8 cellular contexts compared by ENCODE assay signal in genomic region chr16:79602615-79603014, GRCh38. TPM values are rescaled to one million over a fixed set of nuclear protein-coding genes. Genes with fewer than 3 reads are reported as not detected.
A peak's percentile ranks its signal among the peaks of the same experiment; 100 is the strongest.
DNase-seq lines count a peak whose midpoint lies in the region; ATAC-seq, FAIRE-seq and TF ChIP-seq lines count a peak whose summit lies in the region.

No MANE protein-coding gene starts in this region.

- POLR2A ChIA-PET in HepG2 (lab: Yijun Ruan, JAX) = no interaction called here

- H3K36me3 ChIP-seq in HepG2 (replicated peaks in 1 of 2; ENCODE audit: control insufficient read depth in 1 of 2, insufficient read depth in 2 of 2, low read length in 2 of 2) = no peaks in the 10 kb centered on the region
- H3K36me3 ChIP-seq in smooth muscle cell (ENCODE audit: low read depth) = no peaks in the 10 kb centered on the region
- H3K36me3 ChIP-seq in BE2C = no peaks in the 10 kb centered on the region

- no peak overlapping the region for H3K27ac ChIP-seq in HepG2 (ENCODE audit: extremely low read length, insufficient read depth, low read length)
- H3K27ac ChIP-seq in smooth muscle cell (ENCODE audit: low read depth) = no peak overlapping the region

- TF ChIP-seq CTCF in HepG2 (CRISPR knock-in tag; IDR thresholded peaks at IDR 0.05) = no peak
- TF ChIP-seq CTCF in smooth muscle cell (IDR thresholded peaks at IDR 0.05; ENCODE audit: borderline replicate concordance, insufficient read depth, poor library complexity, severe bottlenecking) = no peak
- no peak for TF ChIP-seq CTCF in BE2C (IDR thresholded peaks at IDR 0.05; ENCODE audit: low read depth, low read length)

- no peak overlapping the region for H3K9ac ChIP-seq in HepG2 (ENCODE audit: insufficient read depth, low read depth, low read length)
- H3K9ac ChIP-seq in smooth muscle cell (ENCODE audit: low read depth) = no peak overlapping the region

- peak overlapping the region; percentile 85 for H3K27ac Mint-ChIP-seq in activated T-helper 2 cell treated with anti-CD3 and anti-CD28 coated beads, Interferon-gamma antibody, Interleukin-2, Interleukin-4, amounts not matched to agents 10 μg/mL and 5 μg/mL and 100 μg/mL, durations not matched to agents 14 hours and 24 hours and 36 hours

- H3K27me3 Mint-ChIP-seq in activated T-helper 2 cell treated with anti-CD3 and anti-CD28 coated beads, Interferon-gamma antibody, Interleukin-2, Interleukin-4, amounts not matched to agents 10 μg/mL and 5 μg/mL and 100 μg/mL, durations not matched to agents 14 hours and 24 hours and 36 hours (ENCODE audit: low read depth) = peaks cover 7% of the 10 kb centered on the region

- H3K9me3 ChIP-seq in HepG2 (ENCODE audit: low read length) (no peaks in the 10 kb centered on the region), smooth muscle cell (replicated peaks; ENCODE audit: low read depth) (no peaks in the 10 kb centered on the region), BE2C (no peaks in the 10 kb centered on the region; the same call in 1 of the 2 replicates)

- TF ChIP-seq EP300 in HepG2 (IDR thresholded peaks at IDR 0.05; ENCODE audit: low read depth in 2 of 2, low read length in 2 of 2) = no peak
- TF ChIP-seq EP300 in HepG2 (CRISPR knock-in tag; IDR thresholded peaks at IDR 0.05; ENCODE audit: borderline replicate concordance) = no peak

- H3K4me1 ChIP-seq in HepG2 (ENCODE audit: insufficient read depth, low read length) (peaks cover 28% of the 10 kb centered on the region), smooth muscle cell (ENCODE audit: low read depth) (peaks cover 20% of the 10 kb centered on the region), BE2C (no peaks in the 10 kb centered on the region)

- no peak for DNase-seq in activated CD4-positive, CD25-positive, alpha-beta regulatory T cell treated with anti-CD3 and anti-CD28 coated beads, Interleukin-2, amount 50 U/mL, for 72 hours
- DNase-seq in activated T-helper 2 cell treated with anti-CD3 and anti-CD28 coated beads, Interferon-gamma antibody, Interleukin-2, Interleukin-4, amounts not matched to agents 10 μg/mL and 5 μg/mL and 100 μg/mL, durations not matched to agents 14 hours and 24 hours and 36 hours (ENCODE audit: low spot score) = no peak
- DNase-seq in HepG2 (ENCODE audit: low spot score) = no peak
- no peak for DNase-seq in smooth muscle cell (lab: John Stamatoyannopoulos, UW; ENCODE audit: unreplicated experiment)
- no peak for DNase-seq in BE2C
- DNase-seq in stimulated activated CD4-positive, alpha-beta T cell treated with anti-CD3 and anti-CD28 coated beads, Interleukin-2, amount 100 ng/mL, for 48 hours = no peak

- in situ Hi-C loops in HepG2 (cut with HindIII; ENCODE audit: extremely low pct_ligation_motif_present, low pct_unique_long_range_greater_than_20kb) = loop anchor here (10.0 to 25.0 kb wide), 3 partner anchors 678 to 1365 kb away; no protein-coding TSS in a partner anchor

- H3K79me2 ChIP-seq in HepG2 (ENCODE audit: insufficient read depth, low read length) = no peaks in the 10 kb centered on the region
- H3K79me2 ChIP-seq in smooth muscle cell (ENCODE audit: low read depth) = peaks cover 15% of the 10 kb centered on the region

- H3K27me3 ChIP-seq in HepG2 (ENCODE audit: control insufficient read depth in 1 of 2, insufficient read depth in 2 of 2, low read length in 2 of 2) (peaks cover 9 to 32% of the 10 kb centered on the region in 2 experiments), smooth muscle cell (ENCODE audit: low read depth) (no peaks in the 10 kb centered on the region), BE2C (peaks cover 25% of the 10 kb centered on the region)

- no peak overlapping the region for H2AFZ ChIP-seq in HepG2 (ENCODE audit: low read length)
- H2AFZ ChIP-seq in smooth muscle cell (ENCODE audit: low read depth) = peak overlapping the region; percentile 33

- intact Hi-C loops in activated T-helper 2 cell treated with anti-CD3 and anti-CD28 coated beads, Interferon-gamma antibody, Interleukin-2, Interleukin-4, amounts not matched to agents 10 μg/mL and 5 μg/mL and 100 μg/mL, durations not matched to agents 14 hours and 24 hours and 36 hours (cut with micrococcal nuclease) = loop anchor here (1.0 to 10.0 kb wide), 12 partner anchors 16 to 1100 kb away; no protein-coding TSS in a partner anchor
- intact Hi-C loops in HepG2 (cut with micrococcal nuclease; ENCODE audit: unreplicated experiment) = loop anchor here (1.0 to 10.0 kb wide), 5 partner anchors 170 to 1098 kb away; no protein-coding TSS in a partner anchor

- no peak for TF ChIP-seq RAD21 in HepG2 (CRISPR knock-in tag; IDR thresholded peaks at IDR 0.05)

- peak; percentile 40 for FAIRE-seq in HepG2 (lab: Jason Lieb, UNC)

- BruUV-seq in HepG2 (replicated peaks; lab: Mats Ljungman, UMichigan) = no TSS peak

- peak overlapping the region; percentile 72 for H3K4me2 ChIP-seq in HepG2 (ENCODE audit: low read depth, low read length)
- peak overlapping the region; percentile 94 for H3K4me2 ChIP-seq in smooth muscle cell

- no peak for TF ChIP-seq POLR2A in HepG2 (IDR thresholded peaks at IDR 0.05; ENCODE audit: insufficient read depth in 1 of 2, low read depth in 2 of 2, low read length in 2 of 2)

- peaks cover 52% of the 10 kb centered on the region for H3K4me1 Mint-ChIP-seq in activated T-helper 2 cell treated with anti-CD3 and anti-CD28 coated beads, Interferon-gamma antibody, Interleukin-2, Interleukin-4, amounts not matched to agents 10 μg/mL and 5 μg/mL and 100 μg/mL, durations not matched to agents 14 hours and 24 hours and 36 hours (ENCODE audit: low read depth)

- H3K4me3 Mint-ChIP-seq in activated T-helper 2 cell treated with anti-CD3 and anti-CD28 coated beads, Interferon-gamma antibody, Interleukin-2, Interleukin-4, amounts not matched to agents 10 μg/mL and 5 μg/mL and 100 μg/mL, durations not matched to agents 14 hours and 24 hours and 36 hours (ENCODE audit: low read depth) = peak overlapping the region; percentile 96

- H4K20me1 ChIP-seq in HepG2 (ENCODE audit: insufficient read depth, low read length) = no peaks in the 10 kb centered on the region
- peaks cover 16% of the 10 kb centered on the region for H4K20me1 ChIP-seq in smooth muscle cell (ENCODE audit: low read depth)

- peak; percentile 8 to 30 for ATAC-seq in activated CD4-positive, CD25-positive, alpha-beta regulatory T cell treated with anti-CD3 and anti-CD28 coated beads, Interleukin-2, amount 50 U/mL, for 24 hours
- no peak for ATAC-seq in HepG2
- ATAC-seq in GM21576 (IDR thresholded peaks at IDR 0.05; ENCODE audit: unreplicated experiment) = no peak

- no peaks in the 10 kb centered on the region for H3K9me3 Mint-ChIP-seq in activated T-helper 2 cell treated with anti-CD3 and anti-CD28 coated beads, Interferon-gamma antibody, Interleukin-2, Interleukin-4, amounts not matched to agents 10 μg/mL and 5 μg/mL and 100 μg/mL, durations not matched to agents 14 hours and 24 hours and 36 hours

- H3F3A ChIP-seq in smooth muscle cell (ENCODE audit: low read depth) = peaks cover 11% of the 10 kb centered on the region

- 12% methylated on average over 5 of the region's 5 CpGs for WGBS in HepG2 (ENCODE audit: low lambda C conversion rate)
- 21% methylated on average over 5 of the region's 5 CpGs for WGBS in smooth muscle cell (ENCODE audit: low lambda C conversion rate)

- CTCF ChIA-PET in HepG2 (lab: Yijun Ruan, JAX; ENCODE audit: low intra/inter-chr PET ratio, low total read pairs) = interaction anchor here (1.5 kb wide), 1 partner anchor 677 kb away, joined by 9 read pairs; no protein-coding TSS in a partner anchor

- peaks cover 16% of the 10 kb centered on the region for H3K36me3 Mint-ChIP-seq in activated T-helper 2 cell treated with anti-CD3 and anti-CD28 coated beads, Interferon-gamma antibody, Interleukin-2, Interleukin-4, amounts not matched to agents 10 μg/mL and 5 μg/mL and 100 μg/mL, durations not matched to agents 14 hours and 24 hours and 36 hours (ENCODE audit: low read depth)

- H3K4me3 ChIP-seq in HepG2 (replicated peaks in 1 of 3; ENCODE audit: insufficient read depth in 1 of 3, low read depth in 2 of 3, low read length in 3 of 3) (no peak overlapping the region), smooth muscle cell (peak overlapping the region; percentile 83), BE2C (ENCODE audit: low read depth, low read length) (no peak overlapping the region)

TF ChIP-seq in HepG2, 621 proteins besides CTCF, POLR2A, EP300 and RAD21 (continues in another document):
- no peak for TF ChIP-seq ZNF652 (CRISPR knock-in tag; IDR thresholded peaks at IDR 0.05; ENCODE audit: borderline replicate concordance, low read depth)
- no peak for TF ChIP-seq ZSCAN20 (CRISPR knock-in tag; IDR thresholded peaks at IDR 0.05; ENCODE audit: borderline replicate concordance)

RNA-seq across cellular contexts. Expression of gene MAF, which starts 2.1 kb away (rescaled TPM):
- total RNA-seq in activated T-helper 2 cell treated with anti-CD3 and anti-CD28 coated beads, Interferon-gamma antibody, Interleukin-2, Interleukin-4, amounts not matched to agents 10 μg/mL and 5 μg/mL and 100 μg/mL, durations not matched to agents 14 hours and 24 hours and 36 hours = 73.6 and 74.2 TPM in 2 replicates
- total RNA-seq in HepG2 (2016; rRNA removed; fragmentation: Illumina TruSeq; extraction: Trizol) (0.10 and 0.31 TPM in 2 replicates), smooth muscle cell (40.6 and 54.9 TPM in 2 replicates)
- total RNA-seq in HepG2 (2016; cell fraction: cytosol; rRNA removed; fragmentation: Illumina TruSeq; extraction: Trizol; ENCODE audit: low read depth) = under 0.01 and 0.10 TPM in 2 replicates
- 0.15 and 0.30 TPM in 2 replicates for total RNA-seq in HepG2 (2016; cell fraction: insoluble cytoplasmic fraction; rRNA removed; fragmentation: Illumina TruSeq; extraction: Trizol)
- 0.06 and 0.14 TPM in 2 replicates for total RNA-seq in HepG2 (2016; cell fraction: membrane; rRNA removed; fragmentation: Illumina TruSeq; extraction: Trizol)
- 0.47 and 0.65 TPM in 2 replicates for total RNA-seq in HepG2 (2016; cell fraction: nucleus; rRNA removed; fragmentation: Illumina TruSeq; extraction: Trizol)
- polyA plus RNA-seq in HepG2 (2011; rRNA removed) (0.07 and 0.13 TPM in 2 replicates), smooth muscle cell (19.1 and 22.2 TPM in 2 replicates)
- 0.01 and 0.09 TPM in 2 replicates for polyA plus RNA-seq in HepG2 (2011; cell fraction: cytosol; rRNA removed)
- 0.18 and 0.31 TPM in 2 replicates for polyA plus RNA-seq in HepG2 (2011; cell fraction: nucleus; rRNA removed)
- polyA plus RNA-seq in HepG2 (2012) = 0.03 and 0.04 TPM in 2 replicates
- polyA plus RNA-seq in HepG2 (2016; cell fraction: cytosol; fragmentation: Illumina TruSeq; extraction: Trizol; ENCODE audit: low read depth) = not detected in 2 replicates
- 0.25 and 0.30 TPM in 2 replicates for polyA plus RNA-seq in HepG2 (2016; cell fraction: insoluble cytoplasmic fraction; fragmentation: Illumina TruSeq; extraction: Trizol; ENCODE audit: low read depth)
- polyA plus RNA-seq in HepG2 (2016; cell fraction: membrane; fragmentation: Illumina TruSeq; extraction: Trizol; ENCODE audit: low read depth) = 0.08 and 0.10 TPM in 2 replicates
- polyA plus RNA-seq in HepG2 (2016; cell fraction: nucleus; fragmentation: Illumina TruSeq; extraction: Trizol; ENCODE audit: insufficient read depth, low read depth) = 0.51 and 0.52 TPM in 2 replicates
- polyA minus RNA-seq in HepG2 (2011; rRNA and poly(A)+ RNA removed; ENCODE audit: low replicate concordance) = 0.12 TPM in 1 of 2 replicates, not detected in the other
- 0.20 and 0.35 TPM in 2 replicates for polyA minus RNA-seq in HepG2 (2011; cell fraction: cytosol; rRNA and poly(A)+ RNA removed)
- polyA minus RNA-seq in HepG2 (2011; cell fraction: nucleus; rRNA and poly(A)+ RNA removed) = 0.25 and 0.26 TPM in 2 replicates
- not detected for polyA plus RNA-seq in BE2C (2012; ENCODE audit: insufficient read depth, insufficient read length, low read depth)

Comparison
In these comparisons a context has a peak if more than half of its experiments do, and no peak if none do; other contexts are left out.
1. ATAC-seq: peak in activated CD4-positive, CD25-positive, alpha-beta regulatory T cell treated with anti-CD3 and anti-CD28 coated beads, Interleukin-2, amount 50 U/mL, for 24 hours (2 of 2); none in HepG2 (single experiment) and GM21576 (single experiment).
2. RNA of gene MAF, which starts 2.1 kb away (total RNA-seq): 73.6 to 74.2 TPM in activated T-helper 2 cell treated with anti-CD3 and anti-CD28 coated beads, Interferon-gamma antibody, Interleukin-2, Interleukin-4, amounts not matched to agents 10 μg/mL and 5 μg/mL and 100 μg/mL, durations not matched to agents 14 hours and 24 hours and 36 hours and 40.6 to 54.9 TPM in smooth muscle cell; under 0.01 to 0.65 TPM in HepG2; every median in the first group is over 10 times any median in the second.